ENCODE assay signal across 28 cellular contexts in the genomic region with DNA sequence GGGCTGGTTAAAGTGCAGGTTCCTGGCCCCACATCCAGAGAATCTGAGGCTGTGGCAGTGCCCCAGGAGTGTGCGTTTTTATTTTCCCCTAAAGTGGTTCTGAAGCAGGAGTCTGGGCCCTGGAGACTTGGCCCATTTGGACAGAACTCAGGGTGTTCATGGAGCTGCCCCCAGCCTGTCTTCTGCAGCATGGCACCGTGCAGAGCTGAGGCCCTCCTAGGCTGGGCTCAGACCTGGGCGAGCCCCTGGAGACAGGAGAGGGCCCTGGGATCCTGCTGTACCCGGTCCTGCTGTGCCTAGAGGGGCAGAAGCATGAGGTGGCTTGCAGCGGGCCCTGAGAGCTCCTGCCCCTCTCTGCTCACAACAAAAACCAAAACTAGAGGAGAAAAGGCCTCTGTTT. TPM values are rescaled to one million over a fixed set of nuclear protein-coding genes. Genes with fewer than 3 reads are reported as not detected.
"Had no signal": no experiment of that assay in that cellular context is flagged by ENCODE, and none has a peak within 500 bp of the region (broad histone marks: within the 10 kb centered on the region; RNA-seq: fewer than 3 reads in every experiment).

No MANE protein-coding gene starts in this region.

- FAIRE-seq: islet of Langerhans, small intestine had no signal

- H3K27me3 ChIP-seq: breast epithelium, colonic mucosa, esophagus muscularis mucosa, foreskin keratinocyte, sigmoid colon, vagina had no signal

- H3K36me3 ChIP-seq: breast epithelium, colonic mucosa, lower lobe of right lung, vagina had no signal

- ATAC-seq: activated T-cell treated with anti-CD3 and anti-CD28 coated beads, Interleukin-2, amount 50 U/mL, for 4 hours; activated T-helper 17 cell treated with anti-CD3 and anti-CD28 coated beads, Interleukin-2, amount 50 U/mL, for 72 hours; foreskin keratinocyte; lower lobe of right lung; mucosa of descending colon; stimulated activated effector memory CD8-positive, alpha-beta T cell treated with anti-CD3 and anti-CD28 coated beads, Interleukin-12 subunit alpha, Interleukin-12 subunit beta, amount 100 ng/mL, for 72 hours; stimulated activated naive CD8-positive, alpha-beta T cell treated with anti-CD3 and anti-CD28 coated beads, Interleukin-15, amount 100 ng/mL, for 72 hours had no signal

- H3K4me3 ChIP-seq: breast epithelium, colonic mucosa, esophagus muscularis mucosa, lower lobe of right lung, mucosa of descending colon, sigmoid colon, vagina had no signal

- H3K4me1 ChIP-seq: breast epithelium, colonic mucosa, foreskin keratinocyte, lower lobe of right lung, sigmoid colon, vagina had no signal

- H3K27me3 Mint-ChIP-seq: activated CD4-positive, alpha-beta memory T cell treated with anti-CD3 and anti-CD28 coated beads for 36 hours; natural killer cell treated with Interleukin-12 subunit alpha and Interleukin-12 subunit beta and Interleukin-15 and Interleukin-18, amount 100 ng/mL, for 72 hours; stimulated activated naive CD8-positive, alpha-beta T cell treated with anti-CD3 and anti-CD28 coated beads, Interleukin-15, amount 100 ng/mL, for 72 hours; type B pancreatic cell had no signal

- H3K27ac Mint-ChIP-seq: activated CD4-positive, alpha-beta memory T cell treated with anti-CD3 and anti-CD28 coated beads for 36 hours; activated T-helper 17 cell treated with anti-CD3 and anti-CD28 coated beads, Interleukin-2, amount 50 U/mL, for 72 hours; natural killer cell treated with Interleukin-12 subunit alpha and Interleukin-12 subunit beta and Interleukin-15 and Interleukin-18, amount 100 ng/mL, for 72 hours; stimulated activated effector memory CD8-positive, alpha-beta T cell treated with anti-CD3 and anti-CD28 coated beads, Interleukin-12 subunit alpha, Interleukin-12 subunit beta, amount 100 ng/mL, for 72 hours; stimulated activated naive CD8-positive, alpha-beta T cell treated with anti-CD3 and anti-CD28 coated beads, Interleukin-15, amount 100 ng/mL, for 72 hours; T-helper 2 cell treated with Interferon-gamma antibody and Interleukin-4, amounts not matched to agents 5 μg/mL and 100 μg/mL, for 36 hours had no signal

- H3K27ac ChIP-seq: breast epithelium, colonic mucosa, esophagus muscularis mucosa, foreskin keratinocyte, lower lobe of right lung, sigmoid colon, vagina had no signal

- H3K9me3 ChIP-seq: breast epithelium, colonic mucosa, esophagus muscularis mucosa, lower lobe of right lung, mucosa of descending colon, sigmoid colon, vagina had no signal

- DNase-seq: activated CD4-positive, alpha-beta memory T cell treated with anti-CD3 and anti-CD28 coated beads for 36 hours; activated CD4-positive, alpha-beta T cell treated with anti-CD3 and anti-CD28 coated beads for 48 hours; activated gamma-delta T cell treated with Interleukin-2 at 50 U/mL for 16 hours; activated naive CD4-positive, alpha-beta T cell treated with anti-CD3 and anti-CD28 coated beads, Interleukin-2, amount 50 U/mL, for 16 hours; activated T-cell treated with anti-CD3 and anti-CD28 coated beads, Interleukin-2, amount 50 U/mL, for 4 hours; colonic mucosa; foreskin keratinocyte; glutamatergic neuron; lower lobe of right lung; mesenchymal stem cell; mucosa of descending colon; posterior cingulate gyrus; sigmoid colon; small intestine; stimulated activated CD4-positive, alpha-beta T cell treated with anti-CD3 and anti-CD28 coated beads, Interleukin-4, amount 100 ng/mL, for 24 hours; stimulated activated naive CD8-positive, alpha-beta T cell treated with anti-CD3 and anti-CD28 coated beads, Interleukin-15, amount 100 ng/mL, for 72 hours; substantia nigra; T-helper 1 cell had no signal

- H3K36me3 Mint-ChIP-seq: activated CD4-positive, alpha-beta memory T cell treated with anti-CD3 and anti-CD28 coated beads for 36 hours; natural killer cell treated with Interleukin-12 subunit alpha and Interleukin-12 subunit beta and Interleukin-15 and Interleukin-18, amount 100 ng/mL, for 72 hours; stimulated activated effector memory CD8-positive, alpha-beta T cell treated with anti-CD3 and anti-CD28 coated beads, Interleukin-12 subunit alpha, Interleukin-12 subunit beta, amount 100 ng/mL, for 72 hours had no signal

- H3K9me3 Mint-ChIP-seq: activated CD4-positive, alpha-beta memory T cell treated with anti-CD3 and anti-CD28 coated beads for 36 hours; activated T-cell treated with anti-CD3 and anti-CD28 coated beads, Interleukin-2, amount 50 U/mL, for 4 hours; activated T-helper 17 cell treated with anti-CD3 and anti-CD28 coated beads, Interleukin-2, amount 50 U/mL, for 72 hours; natural killer cell treated with Interleukin-12 subunit alpha and Interleukin-12 subunit beta and Interleukin-15 and Interleukin-18, amount 100 ng/mL, for 72 hours; stimulated activated effector memory CD8-positive, alpha-beta T cell treated with anti-CD3 and anti-CD28 coated beads, Interleukin-12 subunit alpha, Interleukin-12 subunit beta, amount 100 ng/mL, for 72 hours; stimulated activated naive CD8-positive, alpha-beta T cell treated with anti-CD3 and anti-CD28 coated beads, Interleukin-15, amount 100 ng/mL, for 72 hours; T-helper 2 cell treated with Interferon-gamma antibody and Interleukin-4, amounts not matched to agents 5 μg/mL and 100 μg/mL, for 36 hours; type B pancreatic cell had no signal

- H3K4me1 Mint-ChIP-seq: activated T-helper 17 cell treated with anti-CD3 and anti-CD28 coated beads, Interleukin-2, amount 50 U/mL, for 72 hours; stimulated activated effector memory CD8-positive, alpha-beta T cell treated with anti-CD3 and anti-CD28 coated beads, Interleukin-12 subunit alpha, Interleukin-12 subunit beta, amount 100 ng/mL, for 72 hours; stimulated activated naive CD8-positive, alpha-beta T cell treated with anti-CD3 and anti-CD28 coated beads, Interleukin-15, amount 100 ng/mL, for 72 hours had no signal

- H3K4me3 Mint-ChIP-seq: activated CD4-positive, alpha-beta memory T cell treated with anti-CD3 and anti-CD28 coated beads for 36 hours; activated T-cell treated with anti-CD3 and anti-CD28 coated beads, Interleukin-2, amount 50 U/mL, for 4 hours; activated T-helper 17 cell treated with anti-CD3 and anti-CD28 coated beads, Interleukin-2, amount 50 U/mL, for 72 hours; natural killer cell treated with Interleukin-12 subunit alpha and Interleukin-12 subunit beta and Interleukin-15 and Interleukin-18, amount 100 ng/mL, for 72 hours; stimulated activated effector memory CD8-positive, alpha-beta T cell treated with anti-CD3 and anti-CD28 coated beads, Interleukin-12 subunit alpha, Interleukin-12 subunit beta, amount 100 ng/mL, for 72 hours; stimulated activated naive CD8-positive, alpha-beta T cell treated with anti-CD3 and anti-CD28 coated beads, Interleukin-15, amount 100 ng/mL, for 72 hours; T-helper 2 cell treated with Interferon-gamma antibody and Interleukin-4, amounts not matched to agents 5 μg/mL and 100 μg/mL, for 36 hours; type B pancreatic cell had no signal

RNA-seq across cellular contexts. Expression of gene B3GNT7, which starts 58.8 kb away (rescaled TPM):
- total RNA-seq: activated CD4-positive, alpha-beta memory T cell treated with anti-CD3 and anti-CD28 coated beads for 36 hours; myocyte had no signal
